9 cellular contexts compared by ENCODE assay signal in genomic region chr6:42774821-42775487, GRCh38. TPM values are rescaled to one million over a fixed set of nuclear protein-coding genes. Genes with fewer than 3 reads are reported as not detected.
DNase-seq lines count a peak whose midpoint lies in the region; ATAC-seq and TF ChIP-seq lines count a peak whose summit lies in the region.
"Not testable (repeated sequence)": the region's sequence is repeated elsewhere in the genome, so short reads cannot be mapped to it uniquely, and the experiment has no call there.
"Had no signal": no experiment of that assay in that cellular context is flagged by ENCODE, and none has a peak within 500 bp of the region (broad histone marks: within the 10 kb centered on the region; RNA-seq: fewer than 3 reads in every experiment).

No MANE protein-coding gene starts in this region.

- not testable (repeated sequence) for TF ChIP-seq EP300 in stomach (IDR thresholded peaks at IDR 0.05)

- not testable (repeated sequence) for TF ChIP-seq CTCF in stomach (IDR thresholded peaks at IDR 0.05)

- CTCF ChIA-PET in naive thymus-derived CD4-positive, alpha-beta T cell (lab: Charles Lee) = interaction anchor here (0.6 to 1.4 kb wide), 2 partner anchors 10 to 50 kb away, joined by 3 to 4 read pairs; no protein-coding TSS in a partner anchor

- peaks cover 73 to 75% of the 10 kb centered on the region in 2 donors for H3K4me1 ChIP-seq in naive thymus-derived CD4-positive, alpha-beta T cell (ENCODE audit: control insufficient read depth in 2 of 2, insufficient read depth in 2 of 2, low read length in 2 of 2)
- H3K4me1 ChIP-seq in stomach = peaks cover 0 to 47% (median 17%) of the 10 kb centered on the region in 4 donors

- H3K27me3 ChIP-seq in naive thymus-derived CD4-positive, alpha-beta T cell (ENCODE audit: control insufficient read depth in 2 of 2, insufficient read depth in 2 of 2, low read length in 2 of 2); stomach: not testable (repeated sequence)

- DNase-seq in OCI-M1 (lab: John Stamatoyannopoulos, UW) (peak; percentile 72), stomach (peak; percentile 47)
- peak; percentile 45 to 56 for DNase-seq in activated CD4-positive, alpha-beta T cell treated with anti-CD3 and anti-CD28 coated beads, Interleukin-2, amount 50 U/mL, for 48 hours
- DNase-seq in central memory CD8-positive, alpha-beta T cell (ENCODE audit: low spot score in 2 of 2) = peak in 1 of 2 donors; percentile 36
- peak; percentile 29 to 70 (median 57) for DNase-seq in naive thymus-derived CD4-positive, alpha-beta T cell

- peak overlapping the region; percentile 90 for H3K27ac ChIP-seq in naive thymus-derived CD4-positive, alpha-beta T cell (ENCODE audit: low read depth, low read length)
- peak overlapping the region; percentile 36 to 81 (median 63) for H3K27ac ChIP-seq in stomach

- H3K9me3 ChIP-seq in naive thymus-derived CD4-positive, alpha-beta T cell (ENCODE audit: control insufficient read depth in 2 of 3, low read length in 3 of 3); stomach: not testable (repeated sequence)

- H3K27ac Mint-ChIP-seq in central memory CD8-positive, alpha-beta T cell (ENCODE audit: low read depth) = peak overlapping the region; percentile 96
- H3K27ac Mint-ChIP-seq in naive thymus-derived CD4-positive, alpha-beta T cell = peak overlapping the region; percentile 88 to 100 (median 96)

- not testable (repeated sequence) for H3K36me3 ChIP-seq in naive thymus-derived CD4-positive, alpha-beta T cell (ENCODE audit: control insufficient read depth in 2 of 3, insufficient read depth in 3 of 3, low read length in 3 of 3); stomach

- 69 to 81% (median 80%) methylated on average over 10 of the region's 10 CpGs for WGBS in stomach, 5 donors

- intact Hi-C loops in naive thymus-derived CD4-positive, alpha-beta T cell (cut with micrococcal nuclease) = loop anchor here (5.0 to 10.0 kb wide), 4 partner anchors 208 to 1700 kb away; partner anchors contain the start of genes HSP90AB1 (in 1 of the 2), KLHDC3 (in 1 of the 2), MEA1 (in 1 of the 2) and NFYA (in 1 of the 2)
- intact Hi-C loops in stomach (cut with DNase I; ENCODE audit: low total_unique reads) = not testable (repeated sequence)

- TF ChIP-seq POLR2A in stomach (IDR thresholded peaks at IDR 0.05) = not testable (repeated sequence)

- H3K4me3 Mint-ChIP-seq in central memory CD8-positive, alpha-beta T cell = peak overlapping the region; percentile 76
- peak overlapping the region; percentile 56 to 79 (median 74) for H3K4me3 Mint-ChIP-seq in naive thymus-derived CD4-positive, alpha-beta T cell

- peak overlapping the region; percentile 29 for H3K4me3 ChIP-seq in naive thymus-derived CD4-positive, alpha-beta T cell (ENCODE audit: low read length)
- not testable (repeated sequence) for H3K4me3 ChIP-seq in stomach

- H3K9me3 Mint-ChIP-seq in central memory CD8-positive, alpha-beta T cell; naive thymus-derived CD4-positive, alpha-beta T cell: not testable (repeated sequence)

- H3K36me3 Mint-ChIP-seq in central memory CD8-positive, alpha-beta T cell (ENCODE audit: insufficient read depth) = peaks cover 25% of the 10 kb centered on the region
- peaks cover under 1 to 22% (median 5%) of the 10 kb centered on the region in 5 donors for H3K36me3 Mint-ChIP-seq in naive thymus-derived CD4-positive, alpha-beta T cell

- H3K27me3 Mint-ChIP-seq in central memory CD8-positive, alpha-beta T cell; naive thymus-derived CD4-positive, alpha-beta T cell: not testable (repeated sequence)

- H3K4me1 Mint-ChIP-seq in central memory CD8-positive, alpha-beta T cell = peaks cover 59% of the 10 kb centered on the region
- peaks cover 50 to 89% (median 77%) of the 10 kb centered on the region in 7 donors for H3K4me1 Mint-ChIP-seq in naive thymus-derived CD4-positive, alpha-beta T cell

- POLR2A ChIA-PET in naive thymus-derived CD4-positive, alpha-beta T cell (lab: Charles Lee) = interaction anchor here (0.6 to 27.2 kb wide), 7 partner anchors 8 to 105 kb away, joined by 3 to 1628 read pairs (median 4); partner anchors contain the start of genes BICRAL, RPL7L1 and TBCC

- ATAC-seq in GM18498 (IDR thresholded peaks at IDR 0.05; ENCODE audit: unreplicated experiment) (peak; percentile 53), GM21526 (IDR thresholded peaks at IDR 0.05; ENCODE audit: low FRiP score, unreplicated experiment) (peak; percentile 37), HG03280 (IDR thresholded peaks at IDR 0.05; ENCODE audit: unreplicated experiment) (peak; percentile 40)
- peak; percentile 11 for ATAC-seq in central memory CD8-positive, alpha-beta T cell (replicated peaks; ENCODE audit: extremely low read depth, poor library complexity, severe bottlenecking)
- ATAC-seq in naive thymus-derived CD4-positive, alpha-beta T cell = peak; percentile 39

RNA-seq across cellular contexts. Expression of gene BICRAL, which starts 6.9 kb away (rescaled TPM):
- total RNA-seq in naive thymus-derived CD4-positive, alpha-beta T cell = 10 to 100 TPM; 26.2 to 35.5 (median 31.8) TPM
- polyA plus RNA-seq in naive thymus-derived CD4-positive, alpha-beta T cell = 1 to 10 TPM; 2.4 to 5.0 TPM
- total RNA-seq in stomach = 10 to 100 TPM in 3 of 5 donors, 1 to 10 TPM in 2; 2.9 to 23.2 (median 11.1) TPM
- polyA plus RNA-seq in stomach = 1 to 10 TPM; 2.8 to 4.7 (median 3.1) TPM

RNA-seq across cellular contexts. Expression of gene TBCC, which starts 29.1 kb away (rescaled TPM):
- total RNA-seq in naive thymus-derived CD4-positive, alpha-beta T cell = 10 to 100 TPM; 39.6 to 74.8 (median 71.4) TPM
- polyA plus RNA-seq in naive thymus-derived CD4-positive, alpha-beta T cell = 100 to 1,000 TPM; 103 to 119 TPM
- 10 to 100 TPM; 14.2 to 33.0 (median 15.2) TPM for total RNA-seq in stomach
- polyA plus RNA-seq in stomach = 10 to 100 TPM; 16.9 to 24.6 (median 19.6) TPM

RNA-seq across cellular contexts. Expression of gene PRPH2, which starts 52.6 kb away (rescaled TPM):
- not detected for total RNA-seq in naive thymus-derived CD4-positive, alpha-beta T cell
- under 1 TPM; 0.14 to 0.20 TPM for polyA plus RNA-seq in naive thymus-derived CD4-positive, alpha-beta T cell
- total RNA-seq in stomach = 1 to 10 TPM in 2 of 5 donors, under 1 TPM in 1, not detected in 2; 0.43 to 4.0 (median 1.2) TPM
- polyA plus RNA-seq in stomach = under 1 TPM; 0.38 to 0.92 (median 0.75) TPM
- total RNA-seq: HT-29 had no signal
